ENCODE assay signal across 23 cellular contexts in genomic region chr4:178081931-178082330, GRCh38.
A peak's percentile ranks its signal among the peaks of the same experiment; 100 is the strongest.
DNase-seq lines count a peak whose midpoint lies in the region; TF ChIP-seq lines count a peak whose summit lies in the region.
"Had no signal": no experiment of that assay in that cellular context is flagged by ENCODE, and none has a peak within 500 bp of the region (broad histone marks: within the 10 kb centered on the region; RNA-seq: fewer than 3 reads in every experiment).

No MANE protein-coding gene starts in this region.

- H3K9me3 ChIP-seq in endodermal cell (ENCODE audit: control insufficient read depth, low read length): no peaks in the 10 kb centered on the region
- H3K9me3 ChIP-seq: BE2C, BLaER1 had no signal

- no peaks in the 10 kb centered on the region for H3K9me3 Mint-ChIP-seq in endodermal cell

- peaks cover 9% of the 10 kb centered on the region for H3K4me1 Mint-ChIP-seq in endodermal cell
- H3K4me1 Mint-ChIP-seq: CD14-positive monocyte; CD4-positive, alpha-beta memory T cell; CD4-positive, CD25-positive, alpha-beta regulatory T cell; CD8-positive, alpha-beta memory T cell had no signal

- H3K27ac Mint-ChIP-seq in endodermal cell: no peak overlapping the region
- H3K27ac Mint-ChIP-seq: CD14-positive monocyte; CD4-positive, alpha-beta memory T cell; CD4-positive, CD25-positive, alpha-beta regulatory T cell; CD8-positive, alpha-beta memory T cell had no signal

- no peaks in the 10 kb centered on the region for H3K36me3 Mint-ChIP-seq in endodermal cell (ENCODE audit: low read depth)
- H3K36me3 Mint-ChIP-seq: CD14-positive monocyte; CD4-positive, alpha-beta memory T cell; CD4-positive, CD25-positive, alpha-beta regulatory T cell; CD8-positive, alpha-beta memory T cell had no signal

- WGBS in endodermal cell (ENCODE audit: insufficient coverage in 1 of 2, insufficient read length in 1 of 2), 2 experiments: 80 to 86% methylated on average over 1 to 4 of the region's 4 CpGs

- no peaks in the 10 kb centered on the region for H3K36me3 ChIP-seq in endodermal cell (ENCODE audit: control insufficient read depth, insufficient read depth, low read length)
- H3K36me3 ChIP-seq: BE2C, BLaER1 had no signal

- H3K4me3 ChIP-seq in endodermal cell (ENCODE audit: low read length): no peak overlapping the region
- H3K4me3 ChIP-seq: BLaER1, GM12878 had no signal

- H3K4me1 ChIP-seq in endodermal cell (ENCODE audit: control insufficient read depth, insufficient read depth, low read length): no peaks in the 10 kb centered on the region
- H3K4me1 ChIP-seq: BLaER1 had no signal

- H3K27me3 ChIP-seq in endodermal cell (ENCODE audit: control insufficient read depth, insufficient read depth, low read length, poor library complexity, severe bottlenecking): no peaks in the 10 kb centered on the region
- H3K27me3 ChIP-seq: BE2C, BLaER1 had no signal

- H3K4me3 Mint-ChIP-seq in endodermal cell: no peak overlapping the region
- H3K4me3 Mint-ChIP-seq: CD14-positive monocyte; CD4-positive, alpha-beta memory T cell; CD4-positive, CD25-positive, alpha-beta regulatory T cell; CD8-positive, alpha-beta memory T cell had no signal

- no peak overlapping the region for H3K27ac ChIP-seq in endodermal cell (ENCODE audit: low read depth, low read length)
- H3K27ac ChIP-seq: BLaER1 had no signal

- no peak overlapping the region for H3K9ac ChIP-seq in endodermal cell (ENCODE audit: extremely low read depth, low read length, poor library complexity, severe bottlenecking)
- H3K9ac ChIP-seq: BLaER1 had no signal

- peak; percentile 57 for DNase-seq in endodermal cell
- peak; percentile 82 for DNase-seq in islet precursor cell
- DNase-seq in NCI-H526 (lab: John Stamatoyannopoulos, UW): no peak
- DNase-seq in NK-92 (lab: John Stamatoyannopoulos, UW; ENCODE audit: unreplicated experiment): no peak
- DNase-seq in SHP77 (lab: John Stamatoyannopoulos, UW): no peak
- DNase-seq: 8988T; ACHN; BE2C; C1 segment of cervical spinal cord; CD4-positive, alpha-beta memory T cell; CD4-positive, CD25-positive, alpha-beta regulatory T cell; CD8-positive, alpha-beta memory T cell; COR-L47; DMS 273 treated with DMSO at 0.1 percent for 48 hours; DMS153; DMS53; DMS79; DND-41; EL; GDM1 had no signal

- TF ChIP-seq CTCF in endodermal cell (conservative IDR thresholded peaks at IDR 0.05): no peak

- no peaks in the 10 kb centered on the region for H3K27me3 Mint-ChIP-seq in endodermal cell (ENCODE audit: insufficient read depth)
- H3K27me3 Mint-ChIP-seq: CD4-positive, alpha-beta memory T cell; CD4-positive, CD25-positive, alpha-beta regulatory T cell; CD8-positive, alpha-beta memory T cell had no signal

Comparison
In these comparisons a context has a peak if more than half of its experiments do, and no peak if none do; other contexts are left out.
1. DNase-seq: peak in endodermal cell (single experiment) and islet precursor cell (single experiment); none in NCI-H526 (0 of 2), NK-92 (single experiment) and SHP77 (0 of 2).